Comparison of ENCODE assay signal across 9 cellular contexts in genomic region chr1:183473286-183473536, GRCh38. TPM values are rescaled to one million over a fixed set of nuclear protein-coding genes. Genes with fewer than 3 reads are reported as not detected.
DNase-seq lines count a peak whose midpoint lies in the region; ATAC-seq and TF ChIP-seq lines count a peak whose summit lies in the region.
"Had no signal": no experiment of that assay in that cellular context is flagged by ENCODE, and none has a peak within 500 bp of the region (broad histone marks: within the 10 kb centered on the region; RNA-seq: fewer than 3 reads in every experiment).

No MANE protein-coding gene starts in this region.

- in situ Hi-C loops in astrocyte of the cerebellum (cut with HindIII; ENCODE audit: low sequenced_read_pairs), result no loop called here

- peaks cover 5% of the 10 kb centered on the region for H3K27me3 Mint-ChIP-seq in activated naive CD4-positive, alpha-beta T cell treated with anti-CD3 and anti-CD28 coated beads, Interleukin-2, amount 10 ng/mL, durations not matched to agents 7 days and 5 days
- no peaks in the 10 kb centered on the region for H3K27me3 Mint-ChIP-seq in type B pancreatic cell

- CTCF ChIA-PET in activated naive CD4-positive, alpha-beta T cell treated with anti-CD3 and anti-CD28 coated beads, Interleukin-2, amount 10 ng/mL, durations not matched to agents 7 days and 5 days (lab: Charles Lee), result interaction anchor here (0.9 to 1.6 kb wide), 2 partner anchors 47 to 159 kb away, joined by 3 to 5 read pairs; no protein-coding TSS in a partner anchor

- intact Hi-C loops in lower lobe of right lung (cut with DNase I) (no loop called here), posterior vena cava (cut with DNase I) (loop anchor here in 1 of 2 donors (10.0 kb wide), 1 partner anchor 62 kb away; no protein-coding TSS in a partner anchor)

- ATAC-seq in lower lobe of right lung (no peak), HG03460 (IDR thresholded peaks at IDR 0.05; ENCODE audit: unreplicated experiment) (no peak), HG03565 (IDR thresholded peaks at IDR 0.05; ENCODE audit: unreplicated experiment) (no peak)

- peaks cover 38% of the 10 kb centered on the region for H3K4me1 ChIP-seq in lower lobe of right lung

- no peaks in the 10 kb centered on the region for H3K9me3 Mint-ChIP-seq in activated naive CD4-positive, alpha-beta T cell treated with anti-CD3 and anti-CD28 coated beads, Interleukin-2, amount 10 ng/mL, durations not matched to agents 7 days and 5 days
- no peaks in the 10 kb centered on the region for H3K9me3 Mint-ChIP-seq in type B pancreatic cell

- no peaks in the 10 kb centered on the region for H3K9me3 ChIP-seq in lower lobe of right lung

- no peaks in the 10 kb centered on the region for H3K36me3 ChIP-seq in lower lobe of right lung

- peaks cover 32% of the 10 kb centered on the region for H3K4me1 Mint-ChIP-seq in activated naive CD4-positive, alpha-beta T cell treated with anti-CD3 and anti-CD28 coated beads, Interleukin-2, amount 10 ng/mL, durations not matched to agents 7 days and 5 days
- peaks cover 25% of the 10 kb centered on the region for H3K4me1 Mint-ChIP-seq in type B pancreatic cell (ENCODE audit: unreplicated experiment)

- peak overlapping the region; percentile 79 for H3K4me3 Mint-ChIP-seq in activated naive CD4-positive, alpha-beta T cell treated with anti-CD3 and anti-CD28 coated beads, Interleukin-2, amount 10 ng/mL, durations not matched to agents 7 days and 5 days
- peak overlapping the region; percentile 95 for H3K4me3 Mint-ChIP-seq in type B pancreatic cell

- H3K36me3 Mint-ChIP-seq in activated naive CD4-positive, alpha-beta T cell treated with anti-CD3 and anti-CD28 coated beads, Interleukin-2, amount 10 ng/mL, durations not matched to agents 7 days and 5 days, result peaks cover 11% of the 10 kb centered on the region
- no peaks in the 10 kb centered on the region for H3K36me3 Mint-ChIP-seq in type B pancreatic cell

- H3K27ac ChIP-seq in lower lobe of right lung, result no peak overlapping the region

- no peaks in the 10 kb centered on the region for H3K27me3 ChIP-seq in lower lobe of right lung (ENCODE audit: low read depth)

- H3K4me3 ChIP-seq in astrocyte of the cerebellum (ENCODE audit: low read depth, low read length) (peak overlapping the region; percentile 79), lower lobe of right lung (peak overlapping the region; percentile 97)

- peak overlapping the region; percentile 93 for H3K27ac Mint-ChIP-seq in activated naive CD4-positive, alpha-beta T cell treated with anti-CD3 and anti-CD28 coated beads, Interleukin-2, amount 10 ng/mL, durations not matched to agents 7 days and 5 days
- peak overlapping the region; percentile 100 for H3K27ac Mint-ChIP-seq in type B pancreatic cell

- TF ChIP-seq CTCF in astrocyte of the cerebellum (IDR thresholded peaks at IDR 0.05; ENCODE audit: low read depth, low read length, missing control alignments) (no peak), lower lobe of right lung (IDR thresholded peaks at IDR 0.05) (no peak), type B pancreatic cell (conservative IDR thresholded peaks at IDR 0.05) (no peak)

- no peak for DNase-seq in activated naive CD4-positive, alpha-beta T cell treated with anti-CD3 and anti-CD28 coated beads, Interleukin-2, amount 10 ng/mL, durations not matched to agents 7 days and 5 days
- DNase-seq in activated naive CD4-positive, alpha-beta T cell treated with anti-CD3 and anti-CD28 coated beads, Interleukin-2, amount 50 U/mL, for 16 hours, result no peak
- DNase-seq in astrocyte of the cerebellum (ENCODE audit: low read depth) (no peak), lower lobe of right lung (no peak), type B pancreatic cell (ENCODE audit: extremely low spot score, unreplicated experiment) (no peak), posterior vena cava (ENCODE audit: low spot score) (no peak)
- DNase-seq: NCI-H524 treated with DMSO at 0.1 percent for 48 hours had no signal

RNA-seq across cellular contexts. Expression of gene SMG7, which starts 0.9 kb away (rescaled TPM):
- total RNA-seq in lower lobe of right lung (58.9 TPM), type B pancreatic cell (ENCODE audit: low replicate concordance) (63.4 and 69.6 TPM in 2 replicates), posterior vena cava (10 to 100 TPM; 27.9 to 34.3 TPM)

RNA-seq across cellular contexts. Expression of gene NMNAT2, which starts 55.0 kb away (rescaled TPM):
- 0.62 TPM for total RNA-seq in lower lobe of right lung
- total RNA-seq in type B pancreatic cell (ENCODE audit: low replicate concordance), result 3.7 and 8.2 TPM in 2 replicates
- 1 to 10 TPM in 1 of 2 donors, under 1 TPM in 1; 0.60 to 1.1 TPM for total RNA-seq in posterior vena cava
